8 cellular contexts compared by ENCODE assay signal in genomic region chr6:36027501-36028087, GRCh38. TPM values are rescaled to one million over a fixed set of nuclear protein-coding genes. Genes with fewer than 3 reads are reported as not detected.
A peak's percentile ranks its signal among the peaks of the same experiment; 100 is the strongest.
DNase-seq lines count a peak whose midpoint lies in the region; ATAC-seq and TF ChIP-seq lines count a peak whose summit lies in the region.

Gene MAPK14, plus strand, starts transcription at chr6:36027808. Its CDS starts 350 bp downstream, at chr6:36028158.

- CTCF ChIA-PET in activated CD4-positive, alpha-beta T cell treated with anti-CD3 and anti-CD28 coated beads, Interleukin-2, amount 10 ng/mL, durations not matched to agents 7 days and 5 days (lab: Charles Lee), result interaction anchor here (0.5 to 4.4 kb wide), 42 partner anchors 9 to 556 kb away, joined by 3 to 45 read pairs (median 4); partner anchors contain the start of gene MAPK13

- peaks cover 50% of the 10 kb centered on the region for H3K4me1 Mint-ChIP-seq in CD14-positive monocyte
- H3K4me1 Mint-ChIP-seq in activated CD4-positive, alpha-beta T cell treated with anti-CD3 and anti-CD28 coated beads, Interleukin-2, amount 10 ng/mL, durations not matched to agents 7 days and 5 days, result peaks cover 43% of the 10 kb centered on the region

- H3K4me3 ChIP-seq in coronary artery, result peak within 1 kb of the TSS; percentile 95

- TF ChIP-seq CTCF in CD14-positive monocyte (IDR thresholded peaks at IDR 0.05) (peak; percentile 86), coronary artery (IDR thresholded peaks at IDR 0.05) (peak; percentile 79)

- H3K9me3 Mint-ChIP-seq in CD14-positive monocyte, result no peaks in the 10 kb centered on the region
- no peaks in the 10 kb centered on the region for H3K9me3 Mint-ChIP-seq in activated CD4-positive, alpha-beta T cell treated with anti-CD3 and anti-CD28 coated beads, Interleukin-2, amount 10 ng/mL, durations not matched to agents 7 days and 5 days

- intact Hi-C loops in CD14-positive monocyte (cut with micrococcal nuclease), result loop anchor here (1.0 to 10.0 kb wide), 4 partner anchors 67 to 267 kb away; partner anchors contain the start of gene BRPF3 (in 2 of the 2)
- intact Hi-C loops in left colon (cut with DNase I, micrococcal nuclease), result loop anchor here (2.0 to 10.0 kb wide), 3 partner anchors 67 to 167 kb away; partner anchors contain the start of gene BRPF3 (in 1 of the 2)

- peak within 1 kb of the TSS; percentile 89 to 91 for H3K27ac ChIP-seq in coronary artery

- H3K27me3 Mint-ChIP-seq in CD14-positive monocyte (ENCODE audit: low read depth in 3 of 3), result peaks cover 0 to 3% (median 2%) of the 10 kb centered on the region in 3 donors
- H3K27me3 Mint-ChIP-seq in activated CD4-positive, alpha-beta T cell treated with anti-CD3 and anti-CD28 coated beads, Interleukin-2, amount 10 ng/mL, durations not matched to agents 7 days and 5 days, result peaks cover 22% of the 10 kb centered on the region

- H3K36me3 Mint-ChIP-seq in CD14-positive monocyte, result peaks cover 0 to 5% of the 10 kb centered on the region in 2 donors
- H3K36me3 Mint-ChIP-seq in activated CD4-positive, alpha-beta T cell treated with anti-CD3 and anti-CD28 coated beads, Interleukin-2, amount 10 ng/mL, durations not matched to agents 7 days and 5 days (ENCODE audit: low read depth), result peaks cover 20% of the 10 kb centered on the region

- DNase-seq in CD14-positive monocyte (ENCODE audit: low spot score) (peak; percentile 99), NCI-H69 (lab: John Stamatoyannopoulos, UW) (peak; percentile 100), coronary artery (ENCODE audit: low spot score) (peak; percentile 99), left colon (peak; percentile 99 to 100)
- peak; percentile 100 for DNase-seq in activated CD4-positive, alpha-beta T cell treated with anti-CD3 and anti-CD28 coated beads, Interleukin-2, amount 10 ng/mL, durations not matched to agents 7 days and 5 days
- DNase-seq in stimulated activated CD4-positive, alpha-beta T cell treated with anti-CD3 and anti-CD28 coated beads, Interleukin-1b, Interleukin-23, amount 100 ng/mL, for 48 hours, result peak; percentile 99

- peak within 1 kb of the TSS; percentile 92 to 98 for H3K4me3 Mint-ChIP-seq in CD14-positive monocyte
- H3K4me3 Mint-ChIP-seq in activated CD4-positive, alpha-beta T cell treated with anti-CD3 and anti-CD28 coated beads, Interleukin-2, amount 10 ng/mL, durations not matched to agents 7 days and 5 days, result peak within 1 kb of the TSS; percentile 93

- POLR2A ChIA-PET in activated CD4-positive, alpha-beta T cell treated with anti-CD3 and anti-CD28 coated beads, Interleukin-2, amount 10 ng/mL, durations not matched to agents 7 days and 5 days (lab: Charles Lee), result interaction anchor here (0.5 to 1.1 kb wide), 2 partner anchors 139 to 327 kb away, joined by 3 to 4 read pairs; no protein-coding TSS in a partner anchor

- H3K27ac Mint-ChIP-seq in CD14-positive monocyte, result peak within 1 kb of the TSS; percentile 90 to 98 (median 96)
- peak within 1 kb of the TSS; percentile 91 for H3K27ac Mint-ChIP-seq in activated CD4-positive, alpha-beta T cell treated with anti-CD3 and anti-CD28 coated beads, Interleukin-2, amount 10 ng/mL, durations not matched to agents 7 days and 5 days

- ATAC-seq in GM19351 (IDR thresholded peaks at IDR 0.05; ENCODE audit: unreplicated experiment) (peak; percentile 79), HG03521 (IDR thresholded peaks at IDR 0.05; ENCODE audit: unreplicated experiment) (peak; percentile 89), left colon (peak; percentile 86)

RNA-seq across cellular contexts. Expression of gene MAPK14, which starts in this region (rescaled TPM):
- 10 to 100 TPM; 83.7 to 96.6 TPM for polyA plus RNA-seq in CD14-positive monocyte
- total RNA-seq in activated CD4-positive, alpha-beta T cell treated with anti-CD3 and anti-CD28 coated beads, Interleukin-2, amount 10 ng/mL, durations not matched to agents 7 days and 5 days, result 10 to 100 TPM; 66.7 to 68.6 TPM
- total RNA-seq in left colon, result 10 to 100 TPM; 60.0 to 69.8 TPM

Comparison
In these comparisons a context has a peak if more than half of its experiments do, and no peak if none do; other contexts are left out.
1. Peak in every context shown above with its lines: DNase-seq, ATAC-seq, H3K4me3 ChIP-seq and H3K27ac ChIP-seq.